In genomic region chr3:126063358-126063965, GRCh38 we compare ENCODE assay signal across 11 cellular contexts.
"Had no signal": no experiment of that assay in that cellular context is flagged by ENCODE, and none has a peak within 500 bp of the region (broad histone marks: within the 10 kb centered on the region; RNA-seq: fewer than 3 reads in every experiment).

No MANE protein-coding gene starts in this region.

- H3K27ac Mint-ChIP-seq: activated CD4-positive, alpha-beta memory T cell treated with anti-CD3 and anti-CD28 coated beads, Interleukin-2, amount 10 ng/mL, durations not matched to agents 7 days and 5 days had no signal

- H3K9me3 Mint-ChIP-seq: activated CD4-positive, alpha-beta memory T cell treated with anti-CD3 and anti-CD28 coated beads, Interleukin-2, amount 10 ng/mL, durations not matched to agents 7 days and 5 days; naive B cell had no signal

- H3K27me3 Mint-ChIP-seq: activated CD4-positive, alpha-beta memory T cell treated with anti-CD3 and anti-CD28 coated beads, Interleukin-2, amount 10 ng/mL, durations not matched to agents 7 days and 5 days; naive B cell had no signal

- H3K4me3 Mint-ChIP-seq: activated CD4-positive, alpha-beta memory T cell treated with anti-CD3 and anti-CD28 coated beads, Interleukin-2, amount 10 ng/mL, durations not matched to agents 7 days and 5 days; naive B cell had no signal

- H3K9me3 ChIP-seq: left lung, pancreas, thyroid gland had no signal

- H3K36me3 ChIP-seq: pancreas, thyroid gland had no signal

- DNase-seq: activated CD4-positive, alpha-beta memory T cell treated with anti-CD3 and anti-CD28 coated beads, Interleukin-2, amount 10 ng/mL, durations not matched to agents 7 days and 5 days; activated CD4-positive, CD25-positive, alpha-beta regulatory T cell treated with anti-CD3 and anti-CD28 coated beads, Interleukin-2, amount 50 U/mL, for 72 hours; activated naive CD4-positive, alpha-beta T cell treated with Interleukin-2 at 50 U/mL for 16 hours; amniotic stem cell; left lung; mammary epithelial cell; naive B cell; pancreas; stimulated activated CD4-positive, alpha-beta T cell treated with anti-CD3 and anti-CD28 coated beads, Interleukin-1b, Interleukin-23, amount 100 ng/mL, for 48 hours; T-helper 9 cell; thyroid gland had no signal

- H3K27ac ChIP-seq: left lung, pancreas, thyroid gland had no signal

- ATAC-seq: left lung, pancreas had no signal
